In genomic region chr5:161850491-161850890, GRCh38 we compare ENCODE assay signal across 19 cellular contexts. TPM values are rescaled to one million over a fixed set of nuclear protein-coding genes. Genes with fewer than 3 reads are reported as not detected.
A peak's percentile ranks its signal among the peaks of the same experiment; 100 is the strongest.
DNase-seq lines count a peak whose midpoint lies in the region; ATAC-seq, FAIRE-seq and TF ChIP-seq lines count a peak whose summit lies in the region.
"Had no signal": no experiment of that assay in that cellular context is flagged by ENCODE, and none has a peak within 500 bp of the region (broad histone marks: within the 10 kb centered on the region; RNA-seq: fewer than 3 reads in every experiment).

No MANE protein-coding gene starts in this region.

- H3K27ac ChIP-seq in neural cell (ENCODE audit: low read length): no peak overlapping the region
- H3K27ac ChIP-seq in HepG2 (ENCODE audit: extremely low read length, insufficient read depth, low read length): no peak overlapping the region

- H3K79me2 ChIP-seq in neural cell (replicated peaks; ENCODE audit: insufficient read depth, low read length) (peaks cover 13% of the 10 kb centered on the region), HepG2 (ENCODE audit: insufficient read depth, low read length) (no peaks in the 10 kb centered on the region)

- TF ChIP-seq CTCF in neural cell (IDR thresholded peaks at IDR 0.05; ENCODE audit: poor library complexity, severe bottlenecking) (no peak), HepG2 (CRISPR knock-in tag; IDR thresholded peaks at IDR 0.05) (no peak)

- H3K36me3 ChIP-seq in neural cell (ENCODE audit: insufficient read depth, low read length) (peaks cover 11% of the 10 kb centered on the region), HepG2 (replicated peaks in 1 of 2; ENCODE audit: control insufficient read depth in 1 of 2, insufficient read depth in 2 of 2, low read length in 2 of 2) (no peaks in the 10 kb centered on the region)
- H3K36me3 ChIP-seq: BE2C had no signal

- TF ChIP-seq RAD21 in neural cell (conservative IDR thresholded peaks at IDR 0.05) (no peak), HepG2 (CRISPR knock-in tag; IDR thresholded peaks at IDR 0.05) (no peak)

- TF ChIP-seq POLR2A in HepG2 (IDR thresholded peaks at IDR 0.05; ENCODE audit: insufficient read depth in 1 of 2, low read depth in 2 of 2, low read length in 2 of 2): no peak

- H3K9me3 ChIP-seq in neural cell (ENCODE audit: low read length) (no peaks in the 10 kb centered on the region), HepG2 (ENCODE audit: low read length) (no peaks in the 10 kb centered on the region)
- H3K9me3 ChIP-seq: BE2C had no signal

- H3K4me3 ChIP-seq in neural cell (ENCODE audit: low read length): peak overlapping the region; percentile 75
- no peak overlapping the region for H3K4me3 ChIP-seq in HepG2 (replicated peaks in 1 of 3; ENCODE audit: insufficient read depth in 1 of 3, low read depth in 2 of 3, low read length in 3 of 3)

- TF ChIP-seq EP300 in neural cell (conservative IDR thresholded peaks at IDR 0.05; ENCODE audit: poor library complexity, severe bottlenecking): no peak
- TF ChIP-seq EP300 in HepG2 (IDR thresholded peaks at IDR 0.05; ENCODE audit: low read depth in 2 of 2, low read length in 2 of 2): no peak
- no peak for TF ChIP-seq EP300 in HepG2 (CRISPR knock-in tag; IDR thresholded peaks at IDR 0.05; ENCODE audit: borderline replicate concordance)

- H4K20me1 ChIP-seq in neural cell (ENCODE audit: insufficient read depth): no peaks in the 10 kb centered on the region
- H4K20me1 ChIP-seq in HepG2 (ENCODE audit: insufficient read depth, low read length): no peaks in the 10 kb centered on the region

- H3K4me2 ChIP-seq in neural cell (ENCODE audit: low read length): peak overlapping the region; percentile 91
- no peak overlapping the region for H3K4me2 ChIP-seq in HepG2 (ENCODE audit: low read depth, low read length)

- POLR2A ChIA-PET in HepG2 (lab: Yijun Ruan, JAX): no interaction called here

- H3K9me2 ChIP-seq in neural cell (ENCODE audit: insufficient read depth, low read length): no peaks in the 10 kb centered on the region

- DNase-seq in G401 (ENCODE audit: low spot score) (peak; percentile 84), NCI-H446 (lab: John Stamatoyannopoulos, UW) (peak; percentile 9 to 18), cerebellar cortex (ENCODE audit: low spot score) (peak; percentile 83), HepG2 (ENCODE audit: low spot score) (no peak), LoVo (ENCODE audit: low spot score) (no peak)
- DNase-seq: BE2C; CD4-positive, CD25-positive, alpha-beta regulatory T cell; CD8-positive, alpha-beta memory T cell; COR-L47; DMS 273 treated with DMSO at 0.1 percent for 48 hours; DMS79; GF-D8; GOT3; H7; HFFc6 had no signal

- H3F3A ChIP-seq in neural cell (ENCODE audit: insufficient read depth, low read length, poor library complexity, severe bottlenecking): no peaks in the 10 kb centered on the region

- no peak for FAIRE-seq in HepG2 (lab: Jason Lieb, UNC)
- FAIRE-seq: HTR-8/SVneo had no signal

- no TSS peak for BruUV-seq in HepG2 (replicated peaks; lab: Mats Ljungman, UMichigan)

- peaks cover 26% of the 10 kb centered on the region for H3K27me3 ChIP-seq in neural cell (ENCODE audit: insufficient read depth, low read depth, low read length)
- H3K27me3 ChIP-seq in HepG2 (ENCODE audit: control insufficient read depth in 1 of 2, insufficient read depth in 2 of 2, low read length in 2 of 2): no peaks in the 10 kb centered on the region
- H3K27me3 ChIP-seq: BE2C had no signal

- no peak overlapping the region for H3K9ac ChIP-seq in neural cell (ENCODE audit: low read length)
- no peak overlapping the region for H3K9ac ChIP-seq in HepG2 (ENCODE audit: insufficient read depth, low read depth, low read length)

- ATAC-seq in HepG2: no peak
- ATAC-seq: HCT116 had no signal

- intact Hi-C loops in HepG2 (cut with micrococcal nuclease; ENCODE audit: unreplicated experiment): loop anchor here (5.0 kb wide), 1 partner anchor 1557 kb away; no protein-coding TSS in a partner anchor

- CTCF ChIA-PET in HepG2 (lab: Yijun Ruan, JAX; ENCODE audit: low intra/inter-chr PET ratio, low total read pairs): no interaction called here

- no peaks in the 10 kb centered on the region for H3K4me1 ChIP-seq in HepG2 (ENCODE audit: insufficient read depth, low read length)

- no peak overlapping the region for H2AFZ ChIP-seq in neural cell (ENCODE audit: low read depth, low read length)
- no peak overlapping the region for H2AFZ ChIP-seq in HepG2 (ENCODE audit: low read length)

- in situ Hi-C loops in G401 (cut with HindIII; ENCODE audit: low sequenced_read_pairs): no loop called here
- in situ Hi-C loops in HepG2 (cut with HindIII; ENCODE audit: extremely low pct_ligation_motif_present, low pct_unique_long_range_greater_than_20kb): no loop called here

- WGBS in HepG2 (ENCODE audit: low lambda C conversion rate): 0% methylated on average over 3 of the region's 3 CpGs

TF ChIP-seq in neural cell, 6 proteins besides CTCF, POLR2A, EP300 and RAD21:
- no peak for TF ChIP-seq POLR2AphosphoS5 (IDR thresholded peaks at IDR 0.05)

TF ChIP-seq in HepG2, 621 proteins besides CTCF, POLR2A, EP300 and RAD21 (continues in another document):
- TF ChIP-seq SNAI1 (CRISPR knock-in tag; IDR thresholded peaks at IDR 0.05; ENCODE audit: borderline replicate concordance) (no peak), TBX3 (IDR thresholded peaks at IDR 0.05; ENCODE audit: borderline replicate concordance) (no peak), ZNF543 (CRISPR knock-in tag; IDR thresholded peaks at IDR 0.05) (no peak), ZNF234 (CRISPR knock-in tag; conservative IDR thresholded peaks at IDR 0.05) (no peak), ZKSCAN1 (IDR thresholded peaks at IDR 0.05; ENCODE audit: low read length) (no peak), BCL3 (CRISPR knock-in tag; IDR thresholded peaks at IDR 0.05) (no peak), ZBTB14 (CRISPR knock-in tag; IDR thresholded peaks at IDR 0.05) (no peak), ELF3 (CRISPR knock-in tag; IDR thresholded peaks at IDR 0.05) (no peak)

RNA-seq across cellular contexts. Expression of gene GABRA1, which starts 2.6 kb away (rescaled TPM):
- not detected in 2 replicates for total RNA-seq in G401 (2014; rRNA removed; shearing (Covaris generic))
- polyA plus RNA-seq in neural cell (43.1 and 50.6 TPM in 2 replicates), HepG2 (2011; rRNA removed) (not detected in 2 replicates)
- 76.9 and 84.7 TPM in 2 replicates for polyA minus RNA-seq in neural cell
- total RNA-seq in HepG2 (2016; rRNA removed; fragmentation: Illumina TruSeq; extraction: Trizol): not detected in 2 replicates
- not detected in 2 replicates for total RNA-seq in HepG2 (2016; cell fraction: cytosol; rRNA removed; fragmentation: Illumina TruSeq; extraction: Trizol; ENCODE audit: low read depth)
- total RNA-seq in HepG2 (2016; cell fraction: insoluble cytoplasmic fraction; rRNA removed; fragmentation: Illumina TruSeq; extraction: Trizol): not detected in 2 replicates
- not detected in 2 replicates for total RNA-seq in HepG2 (2016; cell fraction: membrane; rRNA removed; fragmentation: Illumina TruSeq; extraction: Trizol)
- not detected in 2 replicates for total RNA-seq in HepG2 (2016; cell fraction: nucleus; rRNA removed; fragmentation: Illumina TruSeq; extraction: Trizol)
- not detected in 2 replicates for polyA plus RNA-seq in HepG2 (2011; cell fraction: cytosol; rRNA removed)
- not detected in 2 replicates for polyA plus RNA-seq in HepG2 (2011; cell fraction: nucleus; rRNA removed)
- polyA plus RNA-seq in HepG2 (2012): not detected in 2 replicates
- polyA plus RNA-seq in HepG2 (2016; cell fraction: cytosol; fragmentation: Illumina TruSeq; extraction: Trizol; ENCODE audit: low read depth): not detected in 2 replicates
- polyA plus RNA-seq in HepG2 (2016; cell fraction: insoluble cytoplasmic fraction; fragmentation: Illumina TruSeq; extraction: Trizol; ENCODE audit: low read depth): not detected in 2 replicates
- not detected in 2 replicates for polyA plus RNA-seq in HepG2 (2016; cell fraction: membrane; fragmentation: Illumina TruSeq; extraction: Trizol; ENCODE audit: low read depth)
- not detected in 2 replicates for polyA plus RNA-seq in HepG2 (2016; cell fraction: nucleus; fragmentation: Illumina TruSeq; extraction: Trizol; ENCODE audit: insufficient read depth, low read depth)
- polyA minus RNA-seq in HepG2 (2011; rRNA and poly(A)+ RNA removed; ENCODE audit: low replicate concordance): not detected in 2 replicates
- polyA minus RNA-seq in HepG2 (2011; cell fraction: cytosol; rRNA and poly(A)+ RNA removed): not detected in 2 replicates
- not detected in 2 replicates for polyA minus RNA-seq in HepG2 (2011; cell fraction: nucleus; rRNA and poly(A)+ RNA removed)
- total RNA-seq: CD4-positive, CD25-positive, alpha-beta regulatory T cell; CD8-positive, alpha-beta memory T cell; HFFc6 had no signal
- polyA plus RNA-seq: CD4-positive, CD25-positive, alpha-beta regulatory T cell; CD8-positive, alpha-beta memory T cell; IgD-negative memory B cell had no signal

Comparison
In these comparisons a context has a peak if more than half of its experiments do, and no peak if none do; other contexts are left out.
1. DNase-seq: peak in G401 (single experiment), NCI-H446 (2 of 2) and cerebellar cortex (single experiment); none in HepG2 (single experiment) and LoVo (single experiment).